32 cellular contexts compared by ENCODE assay signal in genomic region chr6:24660100-24660499, GRCh38. TPM values are rescaled to one million over a fixed set of nuclear protein-coding genes. Genes with fewer than 3 reads are reported as not detected.
DNase-seq lines count a peak whose midpoint lies in the region; ATAC-seq, FAIRE-seq and TF ChIP-seq lines count a peak whose summit lies in the region.
"Had no signal": no experiment of that assay in that cellular context is flagged by ENCODE, and none has a peak within 500 bp of the region (broad histone marks: within the 10 kb centered on the region; RNA-seq: fewer than 3 reads in every experiment).

No MANE protein-coding gene starts in this region.

- 94 to 98% methylated on average over 2 of the region's 2 CpGs for WGBS in GM23248 (ENCODE audit: low coverage in 1 of 2, low lambda C conversion rate in 2 of 2, missing lambda C conversion rate in 2 of 2), 2 experiments
- WGBS in K562 (ENCODE audit: insufficient coverage, low coverage, missing lambda C conversion rate): 63% methylated on average over 2 of the region's 2 CpGs

- no TSS peak for BruUV-seq in K562 (replicated peaks; lab: Mats Ljungman, UMichigan)

- H3K27ac ChIP-seq in ACC112 (ENCODE audit: low read depth, low read length) (peak overlapping the region; percentile 69; the same call in 1 of the 2 replicates), GM23248 (peak overlapping the region; percentile 93), K562 (ENCODE audit: extremely low read depth, low read depth, low read length) (peak overlapping the region; percentile 69; the same call in 1 of the 3 replicates)
- H3K27ac ChIP-seq: KMS-11, suprapubic skin had no signal

- intact Hi-C loops in K562 (cut with micrococcal nuclease): no loop called here
- intact Hi-C loops in mucosa of descending colon (cut with DNase I, micrococcal nuclease): loop anchor here in 1 of 2 donors (10.0 kb wide), 1 partner anchor 115 kb away; the partner anchor contains the start of gene GMNN

- H3K9me1 ChIP-seq in K562 (ENCODE audit: control insufficient read depth, insufficient read depth, low read length): no peaks in the 10 kb centered on the region

- H3K4me1 ChIP-seq in ACC112 (ENCODE audit: control insufficient read depth, insufficient read depth, low read length, unreplicated experiment) (peaks cover 19% of the 10 kb centered on the region), GM23248 (ENCODE audit: insufficient read depth) (peaks cover 15% of the 10 kb centered on the region), K562 (replicated peaks in 1 of 2; ENCODE audit: control insufficient read depth in 2 of 2, insufficient read depth in 2 of 2, low read length in 2 of 2) (peaks cover 0 to 22% of the 10 kb centered on the region in 2 experiments; a peak in 3 of 5 replicates), mucosa of descending colon (ENCODE audit: low read depth) (peaks cover 36% of the 10 kb centered on the region)

- ATAC-seq in K562: peak; percentile 31; the same call in 2 of the 3 replicates
- ATAC-seq in mucosa of descending colon: peak; percentile 10
- ATAC-seq in natural killer cell treated with Interleukin-12 subunit alpha and Interleukin-12 subunit beta and Interleukin-15 and Interleukin-18, amount 100 ng/mL, for 72 hours: no peak
- ATAC-seq: left cardiac atrium had no signal

- H3K4me3 ChIP-seq in ACC112 (ENCODE audit: low read depth, low read length): no peak overlapping the region
- H3K4me3 ChIP-seq in GM23248: no peak overlapping the region
- H3K4me3 ChIP-seq in K562: no peak overlapping the region
- H3K4me3 ChIP-seq in mucosa of descending colon: no peak overlapping the region
- H3K4me3 ChIP-seq: pancreas, skin epidermis, suprapubic skin had no signal

- H3K9me3 ChIP-seq in GM23248 (ENCODE audit: low read depth): no peaks in the 10 kb centered on the region
- no peaks in the 10 kb centered on the region for H3K9me3 ChIP-seq in K562 (replicated peaks; ENCODE audit: control insufficient read depth, insufficient read depth, low read depth, low read length)
- no peaks in the 10 kb centered on the region for H3K9me3 ChIP-seq in mucosa of descending colon
- H3K9me3 ChIP-seq: pancreas, suprapubic skin had no signal

- H3K9me3 Mint-ChIP-seq in natural killer cell treated with Interleukin-12 subunit alpha and Interleukin-12 subunit beta and Interleukin-15 and Interleukin-18, amount 100 ng/mL, for 72 hours: no peaks in the 10 kb centered on the region
- H3K9me3 Mint-ChIP-seq: activated CD4-positive, alpha-beta memory T cell treated with anti-CD3 and anti-CD28 coated beads, Interleukin-2, amount 10 ng/mL, durations not matched to agents 7 days and 5 days; immature natural killer cell had no signal

- H3K9ac ChIP-seq in GM23248 (no peak overlapping the region), K562 (ENCODE audit: insufficient read depth in 1 of 2, low read depth in 2 of 2, low read length in 2 of 2) (no peak overlapping the region)
- H3K9ac ChIP-seq: KMS-11 had no signal

- no peaks in the 10 kb centered on the region for H3K9me2 ChIP-seq in GM23248 (ENCODE audit: insufficient read depth)

- H4K20me1 ChIP-seq in GM23248 (ENCODE audit: insufficient read depth) (no peaks in the 10 kb centered on the region), K562 (replicated peaks; ENCODE audit: control insufficient read depth, insufficient read depth, low read length) (no peaks in the 10 kb centered on the region)

- no peaks in the 10 kb centered on the region for H3K27me3 Mint-ChIP-seq in natural killer cell treated with Interleukin-12 subunit alpha and Interleukin-12 subunit beta and Interleukin-15 and Interleukin-18, amount 100 ng/mL, for 72 hours
- H3K27me3 Mint-ChIP-seq: activated CD4-positive, alpha-beta memory T cell treated with anti-CD3 and anti-CD28 coated beads, Interleukin-2, amount 10 ng/mL, durations not matched to agents 7 days and 5 days had no signal

- peaks cover 22% of the 10 kb centered on the region for H3K36me3 Mint-ChIP-seq in natural killer cell treated with Interleukin-12 subunit alpha and Interleukin-12 subunit beta and Interleukin-15 and Interleukin-18, amount 100 ng/mL, for 72 hours

- H3K36me3 ChIP-seq in ACC112 (ENCODE audit: insufficient read depth, low read length) (peaks cover 16% of the 10 kb centered on the region; the same call in 1 of the 2 replicates), GM23248 (ENCODE audit: low read depth) (peaks cover 7% of the 10 kb centered on the region; the same call in 1 of the 2 replicates), K562 (ENCODE audit: control insufficient read depth, insufficient read depth, low read length) (peaks cover 60% of the 10 kb centered on the region), mucosa of descending colon (ENCODE audit: low read depth) (no peaks in the 10 kb centered on the region)

- H3K27me3 ChIP-seq in ACC112 (ENCODE audit: insufficient read depth, low read length) (no peaks in the 10 kb centered on the region), GM23248 (replicated peaks; ENCODE audit: insufficient read depth) (no peaks in the 10 kb centered on the region), K562 (ENCODE audit: control insufficient read depth in 2 of 2, insufficient read depth in 2 of 2, low read length in 2 of 2) (no peaks in the 10 kb centered on the region)
- H3K27me3 ChIP-seq: pancreas, suprapubic skin had no signal

- H3K4me2 ChIP-seq in GM23248 (ENCODE audit: unreplicated experiment) (no peak overlapping the region), K562 (ENCODE audit: insufficient read depth, low read length) (no peak overlapping the region)
- H3K4me2 ChIP-seq: KMS-11 had no signal

- no peak overlapping the region for H3K4me3 Mint-ChIP-seq in natural killer cell treated with Interleukin-12 subunit alpha and Interleukin-12 subunit beta and Interleukin-15 and Interleukin-18, amount 100 ng/mL, for 72 hours
- H3K4me3 Mint-ChIP-seq: activated CD4-positive, alpha-beta memory T cell treated with anti-CD3 and anti-CD28 coated beads, Interleukin-2, amount 10 ng/mL, durations not matched to agents 7 days and 5 days; immature natural killer cell had no signal

- no peak for TF ChIP-seq EP300 in K562 (IDR thresholded peaks at IDR 0.05; ENCODE audit: low read length)

- TF ChIP-seq RAD21 in K562 (CRISPR knock-in tag; conservative IDR thresholded peaks at IDR 0.05 in 1 of 2, IDR thresholded peaks at IDR 0.05 in 1 of 2): no peak

- DNase-seq in GM23248 (peak; percentile 3), K562 (ENCODE audit: extremely low read depth in 1 of 4, low spot score in 3 of 4) (no peak), mucosa of descending colon (no peak), 8988T (no peak), NK-92 (lab: John Stamatoyannopoulos, UW; ENCODE audit: unreplicated experiment) (no peak)
- DNase-seq in natural killer cell treated with Interleukin-12 subunit alpha and Interleukin-12 subunit beta and Interleukin-15 and Interleukin-18, amount 100 ng/mL, for 72 hours (ENCODE audit: low spot score): no peak
- DNase-seq: activated CD4-positive, alpha-beta memory T cell treated with anti-CD3 and anti-CD28 coated beads, Interleukin-2, amount 10 ng/mL, durations not matched to agents 7 days and 5 days; activated CD4-positive, CD25-positive, alpha-beta regulatory T cell treated with anti-CD3 and anti-CD28 coated beads, Interleukin-2, amount 50 U/mL, for 72 hours; activated CD8-positive, alpha-beta memory T cell treated with anti-CD3 and anti-CD28 coated beads, Interleukin-2, amount 50 U/mL, for 4 hours; activated naive CD4-positive, alpha-beta T cell treated with anti-CD3 and anti-CD28 coated beads, Interleukin-2, amount 50 U/mL, for 16 hours; amygdala; DND-41; effector CD8-positive, alpha-beta T cell; GF-D8; GOT3; immature natural killer cell; left cardiac atrium; mammary epithelial cell; MM.1S; NCI-H1105 treated with DMSO at 0.1 percent for 48 hours; NCI-H2081; NCI-H526; pancreas; Right ventricle myocardium superior; stimulated activated naive CD4-positive, alpha-beta T cell treated with Interleukin-2 at 50 U/mL for 16 hours; T-helper 2 cell had no signal

- H3K27ac Mint-ChIP-seq in natural killer cell treated with Interleukin-12 subunit alpha and Interleukin-12 subunit beta and Interleukin-15 and Interleukin-18, amount 100 ng/mL, for 72 hours: no peak overlapping the region
- H3K27ac Mint-ChIP-seq: activated CD4-positive, alpha-beta memory T cell treated with anti-CD3 and anti-CD28 coated beads, Interleukin-2, amount 10 ng/mL, durations not matched to agents 7 days and 5 days; immature natural killer cell had no signal

- in situ Hi-C loops in GM23248 (cut with MboI): no loop called here
- in situ Hi-C loops in K562 (cut with MboI): no loop called here

- TF ChIP-seq CTCF in K562 (IDR thresholded peaks at IDR 0.05 in 2 of 3, conservative IDR thresholded peaks at IDR 0.05 in 1 of 3; ENCODE audit: insufficient read depth in 2 of 3, low read depth in 1 of 3, low read length in 3 of 3) (no peak), mucosa of descending colon (IDR thresholded peaks at IDR 0.05) (no peak)

- H3F3A ChIP-seq in GM23248 (ENCODE audit: insufficient read depth): peaks cover 17% of the 10 kb centered on the region; the same call in 1 of the 2 replicates

- POLR2A ChIA-PET in K562 (lab: Yijun Ruan, JAX): interaction anchor here (1.1 to 1.5 kb wide), 2 partner anchors 14 to 29 kb away, joined by 3 to 4 read pairs; partner anchors contain the start of gene KIAA0319

- no peak overlapping the region for H2AFZ ChIP-seq in ACC112 (ENCODE audit: low read length, unreplicated experiment)
- H2AFZ ChIP-seq in GM23248: no peak overlapping the region
- H2AFZ ChIP-seq in K562 (ENCODE audit: low read depth, low read length): no peak overlapping the region

- H3K79me2 ChIP-seq in ACC112 (ENCODE audit: control insufficient read depth, insufficient read depth, low read length, unreplicated experiment): peaks cover 19% of the 10 kb centered on the region
- H3K79me2 ChIP-seq in GM23248 (ENCODE audit: insufficient read depth): peaks cover 87% of the 10 kb centered on the region
- peaks cover 34% of the 10 kb centered on the region for H3K79me2 ChIP-seq in K562 (ENCODE audit: control insufficient read depth, insufficient read depth, low read length)

- H3K4me1 Mint-ChIP-seq in natural killer cell treated with Interleukin-12 subunit alpha and Interleukin-12 subunit beta and Interleukin-15 and Interleukin-18, amount 100 ng/mL, for 72 hours (ENCODE audit: low read depth in 2 of 2): peaks cover 33 to 46% of the 10 kb centered on the region in 2 donors

- TF ChIP-seq POLR2A in K562 (conservative IDR thresholded peaks at IDR 0.05): no peak

- CTCF ChIA-PET in K562 (lab: Yijun Ruan, JAX; ENCODE audit: low intra/inter-chr PET ratio): no interaction called here

- FAIRE-seq in K562 (lab: Jason Lieb, UNC): no peak
- FAIRE-seq: colon, pancreas had no signal

RNA-seq across cellular contexts. Expression of gene TDP2, which starts 6.6 kb away (rescaled TPM):
- total RNA-seq in GM23248 (2014; rRNA removed; shearing (Covaris generic)): 18.6 and 24.9 TPM in 2 replicates
- polyA plus RNA-seq in GM23248 (2016; fragmentation: Nextera tagmentation; extraction: Ambion mirVana) (32.4 and 34.5 TPM in 2 replicates), K562 (2011; rRNA removed) (41.3 and 60.1 TPM in 2 replicates), K562 (2014; fragmentation: Illumina TruSeq; extraction: Trizol) (53.6 and 56.8 TPM in 2 replicates), K562 (2014; fragmentation: Nextera tagmentation; extraction: Ambion mirVana) (10 to 100 TPM; 27.7 to 28.7 TPM), K562 (2014; rRNA removed) (53.0 and 56.5 TPM in 2 replicates)
- 36.5 and 52.5 TPM in 2 replicates for total RNA-seq in K562 (2011; cell fraction: chromatin; rRNA removed; ENCODE audit: low replicate concordance)
- total RNA-seq in K562 (2011; cell fraction: nucleolus; rRNA removed): 30.2 and 34.3 TPM in 2 replicates
- 41.6 and 42.5 TPM in 2 replicates for total RNA-seq in K562 (2011; cell fraction: nucleoplasm; rRNA removed)
- total RNA-seq in K562 (2014; rRNA removed) (29.0 and 46.5 TPM in 2 replicates), K562 (2014; rRNA removed; fragmentation: Illumina TruSeq; extraction: Trizol) (31.8 and 32.9 TPM in 2 replicates), K562 (2015; rRNA removed; fragmentation: Illumina TruSeq; extraction: Trizol) (27.3 and 28.6 TPM in 2 replicates), K562 (2021) (37.9 and 38.2 TPM in 2 replicates), mucosa of descending colon (100 to 1,000 TPM; 146 to 343 (median 173) TPM)
- polyA plus RNA-seq in K562 (2011; cell fraction: cytosol; rRNA removed): 10.1 and 18.1 TPM in 2 replicates
- polyA plus RNA-seq in K562 (2011; cell fraction: nucleus; rRNA removed): 28.7 and 29.2 TPM in 2 replicates
- 43.5 and 47.6 TPM in 2 replicates for polyA plus RNA-seq in K562 (2012)
- 29.1 and 37.8 TPM in 2 replicates for polyA minus RNA-seq in K562 (2011; rRNA and poly(A)+ RNA removed)
- polyA minus RNA-seq in K562 (2011; cell fraction: cytosol; rRNA and poly(A)+ RNA removed): 12.4 and 13.6 TPM in 2 replicates
- polyA minus RNA-seq in K562 (2011; cell fraction: nucleus; rRNA and poly(A)+ RNA removed): 31.9 and 71.3 TPM in 2 replicates
- total RNA-seq in natural killer cell treated with Interleukin-12 subunit alpha and Interleukin-12 subunit beta and Interleukin-15 and Interleukin-18, amount 100 ng/mL, for 72 hours: 10 to 100 TPM; 48.1 to 48.4 TPM

RNA-seq across cellular contexts. Expression of gene ACOT13, which starts 6.8 kb away (rescaled TPM):
- total RNA-seq in GM23248 (2014; rRNA removed; shearing (Covaris generic)): 1.8 and 3.4 TPM in 2 replicates
- polyA plus RNA-seq in GM23248 (2016; fragmentation: Nextera tagmentation; extraction: Ambion mirVana) (26.2 and 27.7 TPM in 2 replicates), K562 (2011; rRNA removed) (99.7 and 129 TPM in 2 replicates), K562 (2014; fragmentation: Illumina TruSeq; extraction: Trizol) (72.2 and 82.8 TPM in 2 replicates), K562 (2014; fragmentation: Nextera tagmentation; extraction: Ambion mirVana) (100 to 1,000 TPM; 106 to 127 TPM), K562 (2014; rRNA removed) (37.6 and 40.4 TPM in 2 replicates)
- total RNA-seq in K562 (2011; cell fraction: chromatin; rRNA removed; ENCODE audit: low replicate concordance): 4.4 and 16.0 TPM in 2 replicates
- 4.3 TPM in 2 replicates for total RNA-seq in K562 (2011; cell fraction: nucleolus; rRNA removed)
- 6.1 and 11.8 TPM in 2 replicates for total RNA-seq in K562 (2011; cell fraction: nucleoplasm; rRNA removed)
- total RNA-seq in K562 (2014; rRNA removed) (14.1 and 20.9 TPM in 2 replicates), K562 (2014; rRNA removed; fragmentation: Illumina TruSeq; extraction: Trizol) (65.7 and 75.7 TPM in 2 replicates), K562 (2015; rRNA removed; fragmentation: Illumina TruSeq; extraction: Trizol) (46.3 and 49.2 TPM in 2 replicates), K562 (2021) (57.9 and 58.1 TPM in 2 replicates), mucosa of descending colon (10 to 100 TPM; 28.2 to 57.0 (median 35.3) TPM)
- polyA plus RNA-seq in K562 (2011; cell fraction: cytosol; rRNA removed): 24.7 and 40.8 TPM in 2 replicates
- polyA plus RNA-seq in K562 (2011; cell fraction: nucleus; rRNA removed): 11.4 and 19.8 TPM in 2 replicates
- 54.7 and 56.0 TPM in 2 replicates for polyA plus RNA-seq in K562 (2012)
- 48.9 and 54.5 TPM in 2 replicates for polyA minus RNA-seq in K562 (2011; rRNA and poly(A)+ RNA removed)
- 13.7 and 18.1 TPM in 2 replicates for polyA minus RNA-seq in K562 (2011; cell fraction: cytosol; rRNA and poly(A)+ RNA removed)
- polyA minus RNA-seq in K562 (2011; cell fraction: nucleus; rRNA and poly(A)+ RNA removed): 3.6 and 6.2 TPM in 2 replicates
- total RNA-seq in natural killer cell treated with Interleukin-12 subunit alpha and Interleukin-12 subunit beta and Interleukin-15 and Interleukin-18, amount 100 ng/mL, for 72 hours: 10 to 100 TPM; 10.2 to 20.1 TPM

RNA-seq across cellular contexts. Expression of gene KIAA0319, which starts 14.1 kb away (rescaled TPM):
- total RNA-seq in GM23248 (2014; rRNA removed; shearing (Covaris generic)): not detected in 2 replicates
- polyA plus RNA-seq in GM23248 (2016; fragmentation: Nextera tagmentation; extraction: Ambion mirVana) (0.04 TPM in 1 of 2 replicates, not detected in the other), K562 (2011; rRNA removed) (not detected in 2 replicates), K562 (2014; fragmentation: Illumina TruSeq; extraction: Trizol) (0.01 TPM in 1 of 2 replicates, not detected in the other), K562 (2014; fragmentation: Nextera tagmentation; extraction: Ambion mirVana) (not detected), K562 (2014; rRNA removed) (0.03 TPM in 1 of 2 replicates, not detected in the other)
- total RNA-seq in K562 (2011; cell fraction: chromatin; rRNA removed; ENCODE audit: low replicate concordance): not detected in 2 replicates
- not detected in 2 replicates for total RNA-seq in K562 (2011; cell fraction: nucleolus; rRNA removed)
- not detected in 2 replicates for total RNA-seq in K562 (2011; cell fraction: nucleoplasm; rRNA removed)
- total RNA-seq in K562 (2014; rRNA removed) (not detected in 2 replicates), K562 (2014; rRNA removed; fragmentation: Illumina TruSeq; extraction: Trizol) (not detected in 2 replicates), K562 (2015; rRNA removed; fragmentation: Illumina TruSeq; extraction: Trizol) (not detected in 2 replicates), K562 (2021) (not detected in 2 replicates), mucosa of descending colon (1 to 10 TPM in 1 of 3 donors, under 1 TPM in 2; 0.48 to 1.2 (median 0.49) TPM)
- polyA plus RNA-seq in K562 (2011; cell fraction: cytosol; rRNA removed): not detected in 2 replicates
- polyA plus RNA-seq in K562 (2011; cell fraction: nucleus; rRNA removed): not detected in 2 replicates
- polyA plus RNA-seq in K562 (2012): 0.01 TPM in 2 replicates
- polyA minus RNA-seq in K562 (2011; rRNA and poly(A)+ RNA removed): not detected in 2 replicates
- polyA minus RNA-seq in K562 (2011; cell fraction: cytosol; rRNA and poly(A)+ RNA removed): not detected in 2 replicates
- polyA minus RNA-seq in K562 (2011; cell fraction: nucleus; rRNA and poly(A)+ RNA removed): not detected in 2 replicates
- under 1 TPM in 1 of 2 donors, not detected in 1; 0.07 TPM for total RNA-seq in natural killer cell treated with Interleukin-12 subunit alpha and Interleukin-12 subunit beta and Interleukin-15 and Interleukin-18, amount 100 ng/mL, for 72 hours
- total RNA-seq: HT1080, mammary epithelial cell, Right ventricle myocardium superior had no signal
- polyA plus RNA-seq: immature natural killer cell had no signal

RNA-seq across cellular contexts. Expression of gene C6orf62, which starts 58.9 kb away (rescaled TPM):
- 107 and 118 TPM in 2 replicates for total RNA-seq in GM23248 (2014; rRNA removed; shearing (Covaris generic))
- 307 and 315 TPM in 2 replicates for polyA plus RNA-seq in GM23248 (2016; fragmentation: Nextera tagmentation; extraction: Ambion mirVana)
- 43.5 and 83.8 TPM in 2 replicates for total RNA-seq in K562 (2011; cell fraction: chromatin; rRNA removed; ENCODE audit: low replicate concordance)
- total RNA-seq in K562 (2011; cell fraction: nucleolus; rRNA removed): 36.7 and 38.0 TPM in 2 replicates
- total RNA-seq in K562 (2011; cell fraction: nucleoplasm; rRNA removed): 66.0 and 93.1 TPM in 2 replicates
- 48.5 and 52.9 TPM in 2 replicates for total RNA-seq in K562 (2014; rRNA removed)
- 110 and 124 TPM in 2 replicates for total RNA-seq in K562 (2014; rRNA removed; fragmentation: Illumina TruSeq; extraction: Trizol)
- 111 and 113 TPM in 2 replicates for total RNA-seq in K562 (2015; rRNA removed; fragmentation: Illumina TruSeq; extraction: Trizol)
- 113 and 117 TPM in 2 replicates for total RNA-seq in K562 (2021)
- polyA plus RNA-seq in K562 (2011; rRNA removed): 76.7 and 105 TPM in 2 replicates
- polyA plus RNA-seq in K562 (2011; cell fraction: cytosol; rRNA removed): 37.7 and 38.4 TPM in 2 replicates
- polyA plus RNA-seq in K562 (2011; cell fraction: nucleus; rRNA removed): 55.2 and 65.3 TPM in 2 replicates
- 55.2 and 66.1 TPM in 2 replicates for polyA plus RNA-seq in K562 (2012)
- polyA plus RNA-seq in K562 (2014; fragmentation: Illumina TruSeq; extraction: Trizol): 86.2 and 111 TPM in 2 replicates
- 100 to 1,000 TPM; 355 to 579 TPM for polyA plus RNA-seq in K562 (2014; fragmentation: Nextera tagmentation; extraction: Ambion mirVana)
- 56.8 and 65.6 TPM in 2 replicates for polyA plus RNA-seq in K562 (2014; rRNA removed)
- polyA minus RNA-seq in K562 (2011; rRNA and poly(A)+ RNA removed): 117 and 150 TPM in 2 replicates
- 41.9 and 92.5 TPM in 2 replicates for polyA minus RNA-seq in K562 (2011; cell fraction: cytosol; rRNA and poly(A)+ RNA removed)
- 37.2 and 54.4 TPM in 2 replicates for polyA minus RNA-seq in K562 (2011; cell fraction: nucleus; rRNA and poly(A)+ RNA removed)
- 10 to 100 TPM; 70.3 to 85.1 (median 85.1) TPM for total RNA-seq in mucosa of descending colon
- 100 to 1,000 TPM; 119 to 127 TPM for total RNA-seq in natural killer cell treated with Interleukin-12 subunit alpha and Interleukin-12 subunit beta and Interleukin-15 and Interleukin-18, amount 100 ng/mL, for 72 hours

Comparison
In these comparisons a context has a peak if more than half of its experiments do, and no peak if none do; other contexts are left out.
1. ATAC-seq: peak in K562 (single experiment) and mucosa of descending colon (single experiment); none in natural killer cell treated with Interleukin-12 subunit alpha and Interleukin-12 subunit beta and Interleukin-15 and Interleukin-18, amount 100 ng/mL, for 72 hours (0 of 2).
2. Peak in every context shown above with its lines, with median percentiles within 50 percentile points of each other: H3K27ac ChIP-seq.